20 cellular contexts compared by ENCODE assay signal in the genomic region with DNA sequence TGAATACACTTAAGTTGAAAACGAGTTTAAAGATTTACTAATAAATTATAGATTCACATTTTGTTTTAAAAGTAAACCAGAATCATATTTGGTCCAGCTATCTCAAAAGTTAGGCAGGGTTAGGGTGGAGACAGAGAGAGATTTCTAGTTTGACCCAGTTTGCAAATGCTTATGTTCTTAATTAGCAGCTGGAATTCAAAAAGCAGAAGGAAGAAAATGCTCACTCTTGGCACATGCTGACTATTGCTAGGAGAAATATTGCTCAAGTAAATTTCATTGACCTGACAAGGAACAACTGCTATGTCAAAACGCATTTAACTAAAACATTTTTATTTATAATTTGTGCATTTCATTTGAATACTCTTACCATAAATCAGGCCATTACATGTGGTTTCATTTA.
DNase-seq lines count a peak whose midpoint lies in the region; ATAC-seq, FAIRE-seq and TF ChIP-seq lines count a peak whose summit lies in the region.
"Had no signal": no experiment of that assay in that cellular context is flagged by ENCODE, and none has a peak within 500 bp of the region (broad histone marks: within the 10 kb centered on the region; RNA-seq: fewer than 3 reads in every experiment).

No MANE protein-coding gene starts in this region.

- FAIRE-seq in endometrium (lab: Jason Lieb, UNC), result peak; percentile 96
- FAIRE-seq: GM12891, H1 had no signal

- H3K27ac ChIP-seq in ACC112 (ENCODE audit: low read depth, low read length) (no peak overlapping the region), left lung (no peak overlapping the region), transverse colon (no peak overlapping the region)
- H3K27ac ChIP-seq: thyroid gland had no signal

- H3K27me3 ChIP-seq in ACC112 (ENCODE audit: insufficient read depth, low read length), result no peaks in the 10 kb centered on the region
- no peaks in the 10 kb centered on the region for H3K27me3 ChIP-seq in left lung
- H3K27me3 ChIP-seq in transverse colon, result no peaks in the 10 kb centered on the region
- H3K27me3 ChIP-seq: gastrocnemius medialis, thyroid gland had no signal

- no peaks in the 10 kb centered on the region for H3K9me3 ChIP-seq in left lung
- H3K9me3 ChIP-seq in transverse colon, result no peaks in the 10 kb centered on the region
- H3K9me3 ChIP-seq: gastrocnemius medialis, thyroid gland had no signal

- in situ Hi-C loops in transverse colon (cut with MboI; ENCODE audit: low pct_ligation_motif_present in 1 of 4, low pct_unique_long_range_greater_than_20kb in 1 of 4, low sequenced_read_pairs in 3 of 4), result no loop called here

- peaks cover 4% of the 10 kb centered on the region for H3K4me1 ChIP-seq in ACC112 (ENCODE audit: control insufficient read depth, insufficient read depth, low read length, unreplicated experiment)
- peaks cover 0 to 4% of the 10 kb centered on the region in 2 donors for H3K4me1 ChIP-seq in left lung
- no peaks in the 10 kb centered on the region for H3K4me1 ChIP-seq in transverse colon
- H3K4me1 ChIP-seq: gastrocnemius medialis, thyroid gland had no signal

- no peak for TF ChIP-seq CTCF in left lung (IDR thresholded peaks at IDR 0.05)
- TF ChIP-seq CTCF in transverse colon (IDR thresholded peaks at IDR 0.05), result no peak

- H3K79me2 ChIP-seq in ACC112 (ENCODE audit: control insufficient read depth, insufficient read depth, low read length, unreplicated experiment), result no peaks in the 10 kb centered on the region

- H2AFZ ChIP-seq in ACC112 (ENCODE audit: low read length, unreplicated experiment), result peak overlapping the region; percentile 87

- DNase-seq in MV-4-11 (lab: John Stamatoyannopoulos, UW) (peak; percentile 4), left lung (no peak), cortex of kidney (lab: John Stamatoyannopoulos, UW) (no peak), transverse colon (no peak)
- DNase-seq in activated CD4-positive, CD25-positive, alpha-beta regulatory T cell treated with anti-CD3 and anti-CD28 coated beads, Interleukin-2, amount 50 U/mL, for 72 hours, result no peak
- DNase-seq: activated CD8-positive, alpha-beta memory T cell treated with anti-CD3 and anti-CD28 coated beads, Interleukin-2, amount 50 U/mL, for 4 hours; activated naive CD4-positive, alpha-beta T cell treated with anti-CD3 and anti-CD28 coated beads for 36 hours; gastrocnemius medialis; NCI-H2029; NCI-H526; nephron progenitor cell; stimulated activated CD4-positive, alpha-beta T cell treated with anti-CD3 and anti-CD28 coated beads, Interleukin-2, amount 100 ng/mL, for 48 hours; T-helper 17 cell; thyroid gland had no signal

- H3K4me3 ChIP-seq in ACC112 (ENCODE audit: low read depth, low read length) (peak overlapping the region; percentile 17), left lung (no peak overlapping the region), transverse colon (no peak overlapping the region)
- H3K4me3 ChIP-seq: gastrocnemius medialis, lung, thyroid gland had no signal

- WGBS in transverse colon (ENCODE audit: low coverage in 1 of 2), 2 donors, result 37 to 53% methylated on average over 1 to 2 of the region's 2 CpGs

- TF ChIP-seq POLR2A in transverse colon (IDR thresholded peaks at IDR 0.05), result no peak

- H3K36me3 ChIP-seq in ACC112 (ENCODE audit: insufficient read depth, low read length) (no peaks in the 10 kb centered on the region), left lung (no peaks in the 10 kb centered on the region), transverse colon (no peaks in the 10 kb centered on the region)
- H3K36me3 ChIP-seq: gastrocnemius medialis, thyroid gland had no signal

- peak; percentile 53 for ATAC-seq in left lung
- ATAC-seq in GM21717 (IDR thresholded peaks at IDR 0.05; ENCODE audit: unreplicated experiment), result no peak
- ATAC-seq: T-helper 17 cell had no signal

- intact Hi-C loops in left lung (cut with DNase I), result no loop called here
- intact Hi-C loops in transverse colon (cut with DNase I; ENCODE audit: low total_unique reads), result no loop called here

- no peak for TF ChIP-seq EP300 in transverse colon (IDR thresholded peaks at IDR 0.05; ENCODE audit: low read depth)
